In genomic region chr11:81658722-81659121, GRCh38 we compare ENCODE assay signal across 8 cellular contexts.
DNase-seq lines count a peak whose midpoint lies in the region; ATAC-seq and TF ChIP-seq lines count a peak whose summit lies in the region.

No MANE protein-coding gene starts in this region.

- no peak for DNase-seq in retinal pigment epithelial cell (ENCODE audit: low read depth)
- DNase-seq in dedifferentiated amniotic fluid mesenchymal stem cell (ENCODE audit: extremely low spot score) = no peak
- DNase-seq in dorsolateral prefrontal cortex = no peak
- no peak for DNase-seq in activated gamma-delta T cell (lab: John Stamatoyannopoulos, UW)

- peak; percentile 78 for TF ChIP-seq CTCF in C4-2B (conservative IDR thresholded peaks at IDR 0.05)
- peak; percentile 74 for TF ChIP-seq CTCF in VCaP (conservative IDR thresholded peaks at IDR 0.05)
- peak; percentile 57 for TF ChIP-seq CTCF in retinal pigment epithelial cell (conservative IDR thresholded peaks at IDR 0.05; ENCODE audit: low read depth, low read length)
- no peak for TF ChIP-seq CTCF in dorsolateral prefrontal cortex (IDR thresholded peaks at IDR 0.05 in 54 of 56, conservative IDR thresholded peaks at IDR 0.05 in 2 of 56; ENCODE audit: low read depth in 1 of 56, partially characterized antibody in 56 of 56)

- no peaks in the 10 kb centered on the region for H3K27me3 ChIP-seq in dorsolateral prefrontal cortex

- H3K27ac ChIP-seq in C4-2B (no peak overlapping the region), VCaP (no peak overlapping the region), dorsolateral prefrontal cortex (no peak overlapping the region)

- H3K4me3 ChIP-seq in retinal pigment epithelial cell (ENCODE audit: low read length) = no peak overlapping the region
- no peak overlapping the region for H3K4me3 ChIP-seq in dorsolateral prefrontal cortex

- ATAC-seq in GM18858 (IDR thresholded peaks at IDR 0.05; ENCODE audit: unreplicated experiment) (peak; percentile 76), HG03196 (IDR thresholded peaks at IDR 0.05; ENCODE audit: unreplicated experiment) (peak; percentile 80)

- intact Hi-C loops in dorsolateral prefrontal cortex (cut with DNase I) = no loop called here

Comparison
In these comparisons a context has a peak if more than half of its experiments do, and no peak if none do; other contexts are left out.
1. CTCF ChIP-seq: peak in C4-2B (single experiment), VCaP (single experiment) and retinal pigment epithelial cell (single experiment); none in dorsolateral prefrontal cortex (0 of 56).